In the genomic region with DNA sequence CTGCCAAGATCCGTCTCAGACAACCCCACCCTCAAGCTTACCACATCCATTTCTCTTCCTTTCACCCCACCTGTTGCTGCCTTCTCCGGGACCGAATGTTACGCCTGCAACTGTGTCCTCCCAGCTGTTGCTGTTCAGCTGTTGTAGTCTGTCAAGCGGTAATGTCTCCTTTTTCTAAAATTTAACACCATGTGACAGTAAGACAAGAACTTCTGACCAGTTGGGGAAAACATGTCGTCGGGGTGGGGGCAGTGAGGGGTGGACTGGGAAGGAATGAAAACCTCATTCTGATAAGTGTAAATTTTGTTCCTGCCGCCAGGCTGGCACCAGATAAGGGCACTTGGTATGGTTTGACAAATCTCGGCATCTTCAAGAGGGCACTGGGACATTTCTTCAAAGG, we compare ENCODE assay signal across 20 cellular contexts. TPM values are rescaled to one million over a fixed set of nuclear protein-coding genes. Genes with fewer than 3 reads are reported as not detected.
DNase-seq lines count a peak whose midpoint lies in the region; ATAC-seq and TF ChIP-seq lines count a peak whose summit lies in the region.
"Had no signal": no experiment of that assay in that cellular context is flagged by ENCODE, and none has a peak within 500 bp of the region (broad histone marks: within the 10 kb centered on the region; RNA-seq: fewer than 3 reads in every experiment).

No MANE protein-coding gene starts in this region.

- H3K4me3 ChIP-seq in right atrium auricular region (no peak overlapping the region), psoas muscle (peak overlapping the region; percentile 43), upper lobe of right lung (peak overlapping the region; percentile 28)
- H3K4me3 ChIP-seq: pancreas had no signal

- H3K9me3 ChIP-seq in right atrium auricular region: no peaks in the 10 kb centered on the region
- H3K9me3 ChIP-seq in psoas muscle: no peaks in the 10 kb centered on the region
- no peaks in the 10 kb centered on the region for H3K9me3 ChIP-seq in upper lobe of right lung
- H3K9me3 ChIP-seq: pancreas, SK-N-SH had no signal

- H3K27ac ChIP-seq in right atrium auricular region (peak overlapping the region; percentile 66 to 92), psoas muscle (peak overlapping the region; percentile 82), upper lobe of right lung (peak overlapping the region; percentile 51)
- H3K27ac ChIP-seq: pancreas had no signal

- H3K4me3 Mint-ChIP-seq in progenitor cell of endocrine pancreas (ENCODE audit: low read depth): no peak overlapping the region
- H3K4me3 Mint-ChIP-seq: activated B cell treated with CpG ODN at 0.5 μM for 24 hours; activated CD4-positive, alpha-beta memory T cell treated with anti-CD3 and anti-CD28 coated beads, Interleukin-2, amount 10 ng/mL, durations not matched to agents 7 days and 5 days; B cell; stimulated activated naive CD8-positive, alpha-beta T cell treated with anti-CD3 and anti-CD28 coated beads, Interleukin-15, Interleukin-2, amounts not matched to agents 100 ng/mL and 50 ng/mL, for 24 hours had no signal

- H3K36me3 ChIP-seq in right atrium auricular region (no peaks in the 10 kb centered on the region), psoas muscle (ENCODE audit: insufficient read depth in 1 of 2, low read depth in 1 of 2) (no peaks in the 10 kb centered on the region), upper lobe of right lung (no peaks in the 10 kb centered on the region)
- H3K36me3 ChIP-seq: pancreas had no signal

- 18 to 37% (median 19%) methylated on average over 9 of the region's 9 CpGs for WGBS in psoas muscle, 3 donors

- TF ChIP-seq CTCF in right atrium auricular region (IDR thresholded peaks at IDR 0.05) (no peak), psoas muscle (IDR thresholded peaks at IDR 0.05) (no peak), upper lobe of right lung (IDR thresholded peaks at IDR 0.05) (no peak), progenitor cell of endocrine pancreas (IDR thresholded peaks at IDR 0.05; ENCODE audit: unreplicated experiment) (no peak)

- no peaks in the 10 kb centered on the region for H3K9me3 Mint-ChIP-seq in progenitor cell of endocrine pancreas (ENCODE audit: low read depth)
- H3K9me3 Mint-ChIP-seq: activated B cell treated with CpG ODN at 0.5 μM for 24 hours; activated CD4-positive, alpha-beta memory T cell treated with anti-CD3 and anti-CD28 coated beads, Interleukin-2, amount 10 ng/mL, durations not matched to agents 7 days and 5 days; stimulated activated naive CD8-positive, alpha-beta T cell treated with anti-CD3 and anti-CD28 coated beads, Interleukin-15, Interleukin-2, amounts not matched to agents 100 ng/mL and 50 ng/mL, for 24 hours had no signal

- H3K27me3 Mint-ChIP-seq in progenitor cell of endocrine pancreas: peaks cover 88% of the 10 kb centered on the region

- H3K27me3 ChIP-seq in right atrium auricular region (no peaks in the 10 kb centered on the region), psoas muscle (ENCODE audit: insufficient read depth in 3 of 3, low read length in 2 of 3) (peaks cover 0 to 3% (median 0%) of the 10 kb centered on the region in 3 donors), upper lobe of right lung (peaks cover 5% of the 10 kb centered on the region)

- H3K4me1 Mint-ChIP-seq in progenitor cell of endocrine pancreas (ENCODE audit: low read depth): no peaks in the 10 kb centered on the region

- H3K36me3 Mint-ChIP-seq in progenitor cell of endocrine pancreas (ENCODE audit: insufficient read depth): no peaks in the 10 kb centered on the region

- DNase-seq in Right ventricle myocardium superior (no peak), Right ventricle myocardium inferior (ENCODE audit: missing footprints) (no peak), right atrium auricular region (ENCODE audit: low spot score) (no peak), psoas muscle (peak; percentile 22 to 65), upper lobe of right lung (peak; percentile 69), D341Med (ENCODE audit: low spot score) (no peak), NCI-H526 treated with DMSO at 0.1 percent for 48 hours (lab: John Stamatoyannopoulos, UW) (no peak), progenitor cell of endocrine pancreas (ENCODE audit: low spot score, unreplicated experiment) (no peak)
- DNase-seq: activated B cell treated with CpG ODN at 0.5 μM for 24 hours; activated CD4-positive, alpha-beta memory T cell treated with anti-CD3 and anti-CD28 coated beads, Interleukin-2, amount 10 ng/mL, durations not matched to agents 7 days and 5 days; cerebellar nuclear complex; effector memory CD4-positive, alpha-beta T cell; NCI-H1105 treated with DMSO at 0.1 percent for 48 hours; NCI-H510A treated with DMSO at 0.1 percent for 48 hours; pancreas; SK-N-SH; stimulated activated CD4-positive, alpha-beta T cell treated with anti-CD3 and anti-CD28 coated beads, Interleukin-4, amount 100 ng/mL, for 24 hours had no signal

- ATAC-seq in Right ventricle myocardium superior (ENCODE audit: poor library complexity) (peak; percentile 17), Right ventricle myocardium inferior (no peak), psoas muscle (peak; percentile 86 to 94 (median 90)), upper lobe of right lung (peak; percentile 76)
- ATAC-seq: HCT116, pancreas had no signal

- no peak overlapping the region for H3K27ac Mint-ChIP-seq in progenitor cell of endocrine pancreas
- H3K27ac Mint-ChIP-seq: activated B cell treated with CpG ODN at 0.5 μM for 24 hours; activated CD4-positive, alpha-beta memory T cell treated with anti-CD3 and anti-CD28 coated beads, Interleukin-2, amount 10 ng/mL, durations not matched to agents 7 days and 5 days; B cell; stimulated activated naive CD8-positive, alpha-beta T cell treated with anti-CD3 and anti-CD28 coated beads, Interleukin-15, Interleukin-2, amounts not matched to agents 100 ng/mL and 50 ng/mL, for 24 hours had no signal

- peaks cover 0 to 47% of the 10 kb centered on the region in 2 donors for H3K4me1 ChIP-seq in right atrium auricular region
- H3K4me1 ChIP-seq in psoas muscle: peaks cover 42% of the 10 kb centered on the region
- peaks cover 22% of the 10 kb centered on the region for H3K4me1 ChIP-seq in upper lobe of right lung
- H3K4me1 ChIP-seq: pancreas had no signal

- intact Hi-C loops in Right ventricle myocardium superior (cut with DNase I) (no loop called here), Right ventricle myocardium inferior (cut with DNase I) (loop anchor here (10.0 kb wide), 1 partner anchor 188 kb away; no protein-coding TSS in a partner anchor), psoas muscle (cut with DNase I) (loop anchor here in 1 of 2 donors (5.0 kb wide), 1 partner anchor 100 kb away; no protein-coding TSS in a partner anchor), upper lobe of right lung (cut with DNase I) (no loop called here)

RNA-seq across cellular contexts. Expression of gene CELF2, which starts 5.2 kb away (rescaled TPM):
- total RNA-seq in Right ventricle myocardium superior: 67.7 TPM
- 71.2 TPM for total RNA-seq in Right ventricle myocardium inferior
- total RNA-seq in right atrium auricular region: 10 to 100 TPM; 63.2 to 69.4 TPM
- 10 to 100 TPM; 29.0 to 47.8 (median 35.9) TPM for total RNA-seq in psoas muscle
- polyA plus RNA-seq in psoas muscle: 10 to 100 TPM in 2 of 3 donors, 1 to 10 TPM in 1; 9.8 to 13.2 (median 10.4) TPM
- 110 TPM for total RNA-seq in upper lobe of right lung
- total RNA-seq in progenitor cell of endocrine pancreas: 3.8 and 5.7 TPM in 2 replicates

Comparison
In these comparisons a context has a peak if more than half of its experiments do, and no peak if none do; other contexts are left out.
1. DNase-seq: peak in psoas muscle (2 of 2) and upper lobe of right lung (single experiment); none in Right ventricle myocardium superior (single experiment), Right ventricle myocardium inferior (single experiment), right atrium auricular region (single experiment), D341Med (single experiment), NCI-H526 treated with DMSO at 0.1 percent for 48 hours (single experiment) and progenitor cell of endocrine pancreas (single experiment).
2. H3K4me3 ChIP-seq: peak in psoas muscle (single experiment) and upper lobe of right lung (single experiment); none in right atrium auricular region (0 of 2).
3. Peak in every context shown above with its lines, with median percentiles within 50 percentile points of each other: H3K27ac ChIP-seq.